In genomic region chr13:95123726-95124125, GRCh38 we compare ENCODE assay signal across 1 cellular context.
A peak's percentile ranks its signal among the peaks of the same experiment; 100 is the strongest.
TF ChIP-seq lines count a peak whose summit lies in the region.

No MANE protein-coding gene starts in this region.

TF ChIP-seq in HepG2, 621 proteins besides CTCF, POLR2A, EP300 and RAD21 (continued from another document and continues in another):
- TF ChIP-seq THAP7 (CRISPR knock-in tag; IDR thresholded peaks at IDR 0.05), result no peak
- peak; percentile 6; the same call in 1 of the 2 replicates for TF ChIP-seq SMC3 (IDR thresholded peaks at IDR 0.05; ENCODE audit: low read length)
- no peak for TF ChIP-seq SNAI1 (CRISPR knock-in tag; IDR thresholded peaks at IDR 0.05; ENCODE audit: borderline replicate concordance)
- no peak for TF ChIP-seq ZMAT3 (CRISPR knock-in tag; conservative IDR thresholded peaks at IDR 0.05)
- no peak for TF ChIP-seq ZFP36 (IDR thresholded peaks at IDR 0.05; ENCODE audit: borderline replicate concordance, low read depth, low read length, partially characterized antibody)
- TF ChIP-seq ZFX (CRISPR knock-in tag; IDR thresholded peaks at IDR 0.05; ENCODE audit: low read depth), result 0 out of 2 replicates have a peak, but pooled peaks have one; percentile 18
- TF ChIP-seq, protein P1, sequence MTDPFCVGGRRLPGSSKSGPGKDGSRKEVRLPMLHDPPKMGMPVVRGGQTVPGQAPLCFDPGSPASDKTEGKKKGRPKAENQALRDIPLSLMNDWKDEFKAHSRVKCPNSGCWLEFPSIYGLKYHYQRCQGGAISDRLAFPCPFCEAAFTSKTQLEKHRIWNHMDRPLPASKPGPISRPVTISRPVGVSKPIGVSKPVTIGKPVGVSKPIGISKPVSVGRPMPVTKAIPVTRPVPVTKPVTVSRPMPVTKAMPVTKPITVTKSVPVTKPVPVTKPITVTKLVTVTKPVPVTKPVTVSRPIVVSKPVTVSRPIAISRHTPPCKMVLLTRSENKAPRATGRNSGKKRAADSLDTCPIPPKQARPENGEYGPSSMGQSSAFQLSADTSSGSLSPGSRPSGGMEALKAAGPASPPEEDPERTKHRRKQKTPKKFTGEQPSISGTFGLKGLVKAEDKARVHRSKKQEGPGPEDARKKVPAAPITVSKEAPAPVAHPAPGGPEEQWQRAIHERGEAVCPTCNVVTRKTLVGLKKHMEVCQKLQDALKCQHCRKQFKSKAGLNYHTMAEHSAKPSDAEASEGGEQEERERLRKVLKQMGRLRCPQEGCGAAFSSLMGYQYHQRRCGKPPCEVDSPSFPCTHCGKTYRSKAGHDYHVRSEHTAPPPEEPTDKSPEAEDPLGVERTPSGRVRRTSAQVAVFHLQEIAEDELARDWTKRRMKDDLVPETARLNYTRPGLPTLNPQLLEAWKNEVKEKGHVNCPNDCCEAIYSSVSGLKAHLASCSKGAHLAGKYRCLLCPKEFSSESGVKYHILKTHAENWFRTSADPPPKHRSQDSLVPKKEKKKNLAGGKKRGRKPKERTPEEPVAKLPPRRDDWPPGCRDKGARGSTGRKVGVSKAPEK (CRISPR knock-in tag; IDR thresholded peaks at IDR 0.05; ENCODE audit: borderline replicate concordance), result no peak
- no peak for TF ChIP-seq BRCA1 (CRISPR knock-in tag; IDR thresholded peaks at IDR 0.05)
- no peak for TF ChIP-seq ZNF317 (CRISPR knock-in tag; IDR thresholded peaks at IDR 0.05)
- TF ChIP-seq, protein P2, sequence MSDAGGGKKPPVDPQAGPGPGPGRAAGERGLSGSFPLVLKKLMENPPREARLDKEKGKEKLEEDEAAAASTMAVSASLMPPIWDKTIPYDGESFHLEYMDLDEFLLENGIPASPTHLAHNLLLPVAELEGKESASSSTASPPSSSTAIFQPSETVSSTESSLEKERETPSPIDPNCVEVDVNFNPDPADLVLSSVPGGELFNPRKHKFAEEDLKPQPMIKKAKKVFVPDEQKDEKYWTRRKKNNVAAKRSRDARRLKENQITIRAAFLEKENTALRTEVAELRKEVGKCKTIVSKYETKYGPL (CRISPR knock-in tag; IDR thresholded peaks at IDR 0.05), result no peak
- TF ChIP-seq ELF1 (CRISPR knock-in tag; IDR thresholded peaks at IDR 0.05), result no peak
- no peak for TF ChIP-seq ZNF251 (CRISPR knock-in tag; IDR thresholded peaks at IDR 0.05)
- TF ChIP-seq ZNF484 (CRISPR knock-in tag; IDR thresholded peaks at IDR 0.05; ENCODE audit: borderline replicate concordance, low read depth), result no peak
- no peak for TF ChIP-seq ZNF674 (CRISPR knock-in tag; IDR thresholded peaks at IDR 0.05; ENCODE audit: low read depth)
- no peak for TF ChIP-seq DNMT1 (CRISPR knock-in tag; IDR thresholded peaks at IDR 0.05)
- no peak for TF ChIP-seq MTA1 (CRISPR knock-in tag; IDR thresholded peaks at IDR 0.05; ENCODE audit: borderline replicate concordance)
- peak; percentile 45; the same call in 1 of the 2 replicates for TF ChIP-seq MIER3 (CRISPR knock-in tag; IDR thresholded peaks at IDR 0.05; ENCODE audit: borderline replicate concordance)
- no peak for TF ChIP-seq GTF3A (CRISPR knock-in tag; conservative IDR thresholded peaks at IDR 0.05)
- no peak for TF ChIP-seq HIVEP1 (CRISPR knock-in tag; IDR thresholded peaks at IDR 0.05)
- no peak for TF ChIP-seq ZNF691 (CRISPR knock-in tag; IDR thresholded peaks at IDR 0.05; ENCODE audit: borderline replicate concordance, low read depth)
- TF ChIP-seq MATR3 (CRISPR knock-in tag; IDR thresholded peaks at IDR 0.05), result no peak
- peak; percentile 69; the same call in 1 of the 2 replicates for TF ChIP-seq ZBTB7B (CRISPR knock-in tag; IDR thresholded peaks at IDR 0.05)
- TF ChIP-seq FUBP1 (CRISPR knock-in tag; IDR thresholded peaks at IDR 0.05; ENCODE audit: borderline replicate concordance), result no peak
- TF ChIP-seq ELF3 (CRISPR knock-in tag; IDR thresholded peaks at IDR 0.05), result peak; percentile 73
- no peak for TF ChIP-seq HNF1A (IDR thresholded peaks at IDR 0.05; ENCODE audit: low read depth)
- TF ChIP-seq HNF1A (CRISPR knock-in tag; IDR thresholded peaks at IDR 0.05; ENCODE audit: borderline replicate concordance), result peak; percentile 32; the same call in 1 of the 2 replicates
- no peak for TF ChIP-seq GPN1 (CRISPR knock-in tag; IDR thresholded peaks at IDR 0.05; ENCODE audit: borderline replicate concordance)
- TF ChIP-seq ZNF720 (CRISPR knock-in tag; IDR thresholded peaks at IDR 0.05), result no peak
- TF ChIP-seq YEATS2 (CRISPR knock-in tag; IDR thresholded peaks at IDR 0.05; ENCODE audit: borderline replicate concordance), result no peak
- 0 out of 2 replicates have a peak, but pooled peaks have one; percentile 33 for TF ChIP-seq ZNF143 (CRISPR knock-in tag; IDR thresholded peaks at IDR 0.05)
- TF ChIP-seq MXD1 (CRISPR knock-in tag; IDR thresholded peaks at IDR 0.05), result no peak
- peak; percentile 48; the same call in 1 of the 2 replicates for TF ChIP-seq JUND (CRISPR knock-in tag; IDR thresholded peaks at IDR 0.05)
- TF ChIP-seq ZSCAN20 (CRISPR knock-in tag; IDR thresholded peaks at IDR 0.05; ENCODE audit: borderline replicate concordance), result no peak
- no peak for TF ChIP-seq NAIF1 (CRISPR knock-in tag; IDR thresholded peaks at IDR 0.05; ENCODE audit: borderline replicate concordance)
- TF ChIP-seq REXO4 (CRISPR knock-in tag; IDR thresholded peaks at IDR 0.05; ENCODE audit: borderline replicate concordance), result no peak
- no peak for TF ChIP-seq ZBTB34 (CRISPR knock-in tag; IDR thresholded peaks at IDR 0.05)
- TF ChIP-seq, protein P3, sequence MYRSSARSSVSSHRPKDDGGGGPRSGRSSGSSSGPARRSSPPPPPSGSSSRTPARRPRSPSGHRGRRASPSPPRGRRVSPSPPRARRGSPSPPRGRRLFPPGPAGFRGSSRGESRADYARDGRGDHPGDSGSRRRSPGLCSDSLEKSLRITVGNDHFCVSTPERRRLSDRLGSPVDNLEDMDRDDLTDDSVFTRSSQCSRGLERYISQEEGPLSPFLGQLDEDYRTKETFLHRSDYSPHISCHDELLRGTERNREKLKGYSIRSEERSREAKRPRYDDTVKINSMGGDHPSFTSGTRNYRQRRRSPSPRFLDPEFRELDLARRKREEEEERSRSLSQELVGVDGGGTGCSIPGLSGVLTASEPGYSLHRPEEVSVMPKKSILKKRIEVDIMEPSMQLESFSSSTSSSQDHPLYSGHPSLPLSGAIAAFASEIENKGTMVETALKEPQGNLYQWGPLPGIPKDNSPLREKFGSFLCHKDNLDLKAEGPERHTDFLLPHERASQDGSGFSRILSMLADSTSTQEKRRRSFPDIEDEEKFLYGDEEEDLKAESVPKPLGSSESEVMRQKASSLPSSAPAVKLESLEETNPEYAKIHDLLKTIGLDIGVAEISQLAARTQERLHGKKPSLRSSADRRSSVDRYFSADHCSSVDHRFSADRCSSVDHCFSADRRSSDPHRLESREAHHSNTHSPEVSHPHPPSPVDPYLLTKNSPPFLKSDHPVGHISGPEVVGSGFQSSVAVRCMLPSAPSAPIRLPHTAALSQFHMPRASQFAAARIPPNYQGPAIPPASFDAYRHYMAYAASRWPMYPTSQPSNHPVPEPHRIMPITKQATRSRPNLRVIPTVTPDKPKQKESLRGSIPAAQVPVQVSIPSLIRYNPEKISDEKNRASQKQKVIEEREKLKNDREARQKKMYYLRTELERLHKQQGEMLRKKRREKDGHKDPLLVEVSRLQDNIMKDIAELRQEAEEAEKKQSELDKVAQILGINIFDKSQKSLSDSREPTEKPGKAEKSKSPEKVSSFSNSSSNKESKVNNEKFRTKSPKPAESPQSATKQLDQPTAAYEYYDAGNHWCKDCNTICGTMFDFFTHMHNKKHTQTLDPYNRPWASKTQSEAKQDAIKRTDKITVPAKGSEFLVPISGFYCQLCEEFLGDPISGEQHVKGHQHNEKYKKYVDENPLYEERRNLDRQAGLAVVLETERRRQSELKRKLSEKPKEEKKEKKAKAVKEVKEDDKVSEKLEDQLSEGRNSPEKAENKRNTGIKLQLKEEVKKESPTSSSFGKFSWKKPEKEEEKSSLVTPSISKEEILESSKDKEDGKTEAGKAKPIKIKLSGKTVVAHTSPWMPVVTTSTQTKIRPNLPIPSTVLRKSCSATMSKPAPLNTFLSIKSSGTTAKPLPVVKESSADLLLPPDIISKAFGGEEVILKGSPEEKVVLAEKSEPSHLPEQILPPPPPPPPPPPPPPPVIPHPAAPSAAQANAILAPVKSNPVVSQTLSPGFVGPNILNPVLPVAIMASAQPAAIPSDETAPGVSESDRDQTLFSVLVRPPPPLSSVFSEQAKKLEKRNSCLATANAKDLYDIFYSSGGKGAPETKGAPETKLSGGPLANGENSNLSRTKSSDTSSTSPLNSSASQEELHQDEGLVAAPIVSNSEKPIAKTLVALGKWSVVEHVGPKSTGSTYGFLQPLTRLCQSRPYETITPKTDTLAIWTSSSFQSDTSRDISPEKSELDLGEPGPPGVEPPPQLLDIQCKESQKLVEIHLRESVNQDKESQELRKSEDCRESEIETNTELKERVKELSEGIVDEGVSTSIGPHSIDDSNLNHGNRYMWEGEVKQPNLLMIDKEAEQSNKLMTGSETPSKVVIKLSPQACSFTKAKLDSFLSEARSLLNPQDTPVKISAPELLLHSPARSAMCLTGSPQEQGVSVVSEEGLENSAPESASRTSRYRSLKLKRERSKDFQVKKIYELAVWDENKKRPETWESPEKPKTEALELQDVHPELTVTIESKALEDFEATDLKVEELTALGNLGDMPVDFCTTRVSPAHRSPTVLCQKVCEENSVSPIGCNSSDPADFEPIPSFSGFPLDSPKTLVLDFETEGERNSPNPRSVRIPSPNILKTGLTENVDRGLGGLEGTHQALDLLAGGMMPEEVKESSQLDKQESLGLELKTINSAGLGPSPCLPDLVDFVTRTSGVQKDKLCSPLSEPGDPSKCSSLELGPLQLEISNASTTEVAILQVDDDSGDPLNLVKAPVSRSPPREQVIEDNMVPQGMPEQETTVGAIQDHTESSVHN (CRISPR knock-in tag; IDR thresholded peaks at IDR 0.05), result no peak
